1 cellular context compared by ENCODE assay signal in the genomic region with DNA sequence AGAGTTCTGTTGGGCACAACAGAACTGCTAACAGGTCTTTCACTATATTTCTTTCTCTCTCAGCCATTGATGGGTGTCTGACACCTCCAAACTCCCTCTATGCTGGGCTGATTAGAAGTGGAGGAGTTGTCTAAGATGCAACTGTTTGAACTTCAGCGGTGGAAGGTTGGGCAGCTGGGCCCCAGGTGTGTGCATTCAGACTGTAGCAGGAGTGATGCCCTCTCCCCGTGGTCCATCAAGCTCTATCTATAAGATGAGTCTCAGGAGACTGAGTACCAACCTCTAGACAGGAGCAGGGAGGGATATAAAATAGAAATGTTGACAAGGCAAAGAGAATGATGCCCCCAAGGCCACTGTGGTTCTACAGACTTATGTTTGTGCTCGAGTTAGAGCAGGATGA.
TF ChIP-seq lines count a peak whose summit lies in the region.

No MANE protein-coding gene starts in this region.

TF ChIP-seq in GM12878, 131 proteins besides CTCF, POLR2A, EP300 and RAD21:
- TF ChIP-seq, protein P1, sequence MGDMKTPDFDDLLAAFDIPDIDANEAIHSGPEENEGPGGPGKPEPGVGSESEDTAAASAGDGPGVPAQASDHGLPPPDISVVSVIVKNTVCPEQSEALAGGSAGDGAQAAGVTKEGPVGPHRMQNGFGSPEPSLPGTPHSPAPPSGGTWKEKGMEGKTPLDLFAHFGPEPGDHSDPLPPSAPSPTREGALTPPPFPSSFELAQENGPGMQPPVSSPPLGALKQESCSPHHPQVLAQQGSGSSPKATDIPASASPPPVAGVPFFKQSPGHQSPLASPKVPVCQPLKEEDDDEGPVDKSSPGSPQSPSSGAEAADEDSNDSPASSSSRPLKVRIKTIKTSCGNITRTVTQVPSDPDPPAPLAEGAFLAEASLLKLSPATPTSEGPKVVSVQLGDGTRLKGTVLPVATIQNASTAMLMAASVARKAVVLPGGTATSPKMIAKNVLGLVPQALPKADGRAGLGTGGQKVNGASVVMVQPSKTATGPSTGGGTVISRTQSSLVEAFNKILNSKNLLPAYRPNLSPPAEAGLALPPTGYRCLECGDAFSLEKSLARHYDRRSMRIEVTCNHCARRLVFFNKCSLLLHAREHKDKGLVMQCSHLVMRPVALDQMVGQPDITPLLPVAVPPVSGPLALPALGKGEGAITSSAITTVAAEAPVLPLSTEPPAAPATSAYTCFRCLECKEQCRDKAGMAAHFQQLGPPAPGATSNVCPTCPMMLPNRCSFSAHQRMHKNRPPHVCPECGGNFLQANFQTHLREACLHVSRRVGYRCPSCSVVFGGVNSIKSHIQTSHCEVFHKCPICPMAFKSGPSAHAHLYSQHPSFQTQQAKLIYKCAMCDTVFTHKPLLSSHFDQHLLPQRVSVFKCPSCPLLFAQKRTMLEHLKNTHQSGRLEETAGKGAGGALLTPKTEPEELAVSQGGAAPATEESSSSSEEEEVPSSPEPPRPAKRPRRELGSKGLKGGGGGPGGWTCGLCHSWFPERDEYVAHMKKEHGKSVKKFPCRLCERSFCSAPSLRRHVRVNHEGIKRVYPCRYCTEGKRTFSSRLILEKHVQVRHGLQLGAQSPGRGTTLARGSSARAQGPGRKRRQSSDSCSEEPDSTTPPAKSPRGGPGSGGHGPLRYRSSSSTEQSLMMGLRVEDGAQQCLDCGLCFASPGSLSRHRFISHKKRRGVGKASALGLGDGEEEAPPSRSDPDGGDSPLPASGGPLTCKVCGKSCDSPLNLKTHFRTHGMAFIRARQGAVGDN (IDR thresholded peaks at IDR 0.05) = no peak
- TF ChIP-seq RELA (IDR thresholded peaks at IDR 0.05; ENCODE audit: borderline replicate concordance, partially characterized antibody) = no peak
- no peak for TF ChIP-seq GATAD2B (conservative IDR thresholded peaks at IDR 0.05; ENCODE audit: low read depth)
- TF ChIP-seq SREBF2 (IDR thresholded peaks at IDR 0.05; ENCODE audit: low read length) = no peak
